8 cellular contexts compared by ENCODE assay signal in genomic region chr3:56681963-56682457, GRCh38. TPM values are rescaled to one million over a fixed set of nuclear protein-coding genes. Genes with fewer than 3 reads are reported as not detected.
DNase-seq lines count a peak whose midpoint lies in the region; ATAC-seq and TF ChIP-seq lines count a peak whose summit lies in the region.

No MANE protein-coding gene starts in this region.

- peaks cover 45% of the 10 kb centered on the region for H3K4me1 Mint-ChIP-seq in activated naive CD4-positive, alpha-beta T cell treated with anti-CD3 and anti-CD28 coated beads for 36 hours (ENCODE audit: low read depth)
- H3K4me1 Mint-ChIP-seq in activated naive CD8-positive, alpha-beta T cell treated with anti-CD3 and anti-CD28 coated beads, Interleukin-2, amount 10 ng/mL, durations not matched to agents 7 days and 5 days, result peaks cover 37% of the 10 kb centered on the region

- H3K27ac Mint-ChIP-seq in activated naive CD4-positive, alpha-beta T cell treated with anti-CD3 and anti-CD28 coated beads for 36 hours, result peak overlapping the region; percentile 96
- H3K27ac Mint-ChIP-seq in activated naive CD8-positive, alpha-beta T cell treated with anti-CD3 and anti-CD28 coated beads, Interleukin-2, amount 10 ng/mL, durations not matched to agents 7 days and 5 days, result peak overlapping the region; percentile 99

- POLR2A ChIA-PET in activated naive CD8-positive, alpha-beta T cell treated with anti-CD3 and anti-CD28 coated beads, Interleukin-2, amount 10 ng/mL, durations not matched to agents 7 days and 5 days (lab: Charles Lee), result interaction anchor here (0.6 to 4.4 kb wide), 17 partner anchors 8 to 546 kb away, joined by 3 to 80 read pairs (median 5); partner anchors contain the start of genes APPL1, ARHGEF3 and CCDC66

- H3K4me1 ChIP-seq in left lung, result peaks cover 18 to 41% of the 10 kb centered on the region in 2 donors
- peaks cover 19 to 30% of the 10 kb centered on the region in 2 donors for H3K4me1 ChIP-seq in thyroid gland

- intact Hi-C loops in activated naive CD4-positive, alpha-beta T cell treated with anti-CD3 and anti-CD28 coated beads for 36 hours (cut with micrococcal nuclease), result loop anchor here (1.0 to 5.0 kb wide), 5 partner anchors 13 to 875 kb away; partner anchors contain the start of genes APPL1, CCDC66 and PDE12
- intact Hi-C loops in left lung (cut with DNase I) (no loop called here), thyroid gland (cut with DNase I) (no loop called here)

- no peak for TF ChIP-seq POLR2A in thyroid gland (IDR thresholded peaks at IDR 0.05)

- H3K36me3 Mint-ChIP-seq in activated naive CD4-positive, alpha-beta T cell treated with anti-CD3 and anti-CD28 coated beads for 36 hours (ENCODE audit: low read depth), result peaks cover 39% of the 10 kb centered on the region
- peaks cover 46% of the 10 kb centered on the region for H3K36me3 Mint-ChIP-seq in activated naive CD8-positive, alpha-beta T cell treated with anti-CD3 and anti-CD28 coated beads, Interleukin-2, amount 10 ng/mL, durations not matched to agents 7 days and 5 days

- peak overlapping the region; percentile 98 for H3K4me3 Mint-ChIP-seq in activated naive CD4-positive, alpha-beta T cell treated with anti-CD3 and anti-CD28 coated beads for 36 hours
- H3K4me3 Mint-ChIP-seq in activated naive CD8-positive, alpha-beta T cell treated with anti-CD3 and anti-CD28 coated beads, Interleukin-2, amount 10 ng/mL, durations not matched to agents 7 days and 5 days, result peak overlapping the region; percentile 98

- H3K27me3 ChIP-seq in left lung (no peaks in the 10 kb centered on the region), thyroid gland (no peaks in the 10 kb centered on the region)

- peaks cover 3 to 5% of the 10 kb centered on the region in 2 donors for H3K9me3 ChIP-seq in left lung
- no peaks in the 10 kb centered on the region for H3K9me3 ChIP-seq in thyroid gland

- peak overlapping the region; percentile 99 to 100 for H3K27ac ChIP-seq in left lung
- peak overlapping the region; percentile 99 for H3K27ac ChIP-seq in thyroid gland

- H3K4me3 ChIP-seq in left lung, result peak overlapping the region; percentile 71 to 88
- H3K4me3 ChIP-seq in thyroid gland (replicated peaks in 1 of 3), result peak overlapping the region; percentile 77 to 91 (median 81)

- no peak for ATAC-seq in activated naive CD8-positive, alpha-beta T cell treated with anti-CD3 and anti-CD28 coated beads, Interleukin-2, amount 10 ng/mL, durations not matched to agents 7 days and 5 days (ENCODE audit: low read depth)
- ATAC-seq in left lung (no peak), HG03378 (IDR thresholded peaks at IDR 0.05; ENCODE audit: unreplicated experiment) (no peak)

- no peak for DNase-seq in activated naive CD4-positive, alpha-beta T cell treated with anti-CD3 and anti-CD28 coated beads for 36 hours
- DNase-seq in activated naive CD4-positive, alpha-beta T cell treated with Interleukin-2 at 50 U/mL for 16 hours, result no peak
- DNase-seq in activated naive CD8-positive, alpha-beta T cell treated with anti-CD3 and anti-CD28 coated beads, Interleukin-2, amount 10 ng/mL, durations not matched to agents 7 days and 5 days, result no peak
- DNase-seq in left lung (no peak), thyroid gland (no peak), 8988T (no peak), anterior cingulate cortex (lab: John Stamatoyannopoulos, UW) (no peak)

- WGBS in thyroid gland, 2 donors, result 17 to 20% methylated on average over 8 to 10 of the region's 10 CpGs

- CTCF ChIA-PET in activated naive CD4-positive, alpha-beta T cell treated with anti-CD3 and anti-CD28 coated beads for 36 hours (lab: Charles Lee), result interaction anchor here (0.5 to 1.7 kb wide), 2 partner anchors 45 to 117 kb away, joined by 3 to 8 read pairs; no protein-coding TSS in a partner anchor

- no peak for TF ChIP-seq CTCF in left lung (IDR thresholded peaks at IDR 0.05)
- TF ChIP-seq CTCF in thyroid gland (IDR thresholded peaks at IDR 0.05), result no peak

- no peaks in the 10 kb centered on the region for H3K27me3 Mint-ChIP-seq in activated naive CD4-positive, alpha-beta T cell treated with anti-CD3 and anti-CD28 coated beads for 36 hours (ENCODE audit: low read depth)
- H3K27me3 Mint-ChIP-seq in activated naive CD8-positive, alpha-beta T cell treated with anti-CD3 and anti-CD28 coated beads, Interleukin-2, amount 10 ng/mL, durations not matched to agents 7 days and 5 days, result no peaks in the 10 kb centered on the region

- peaks cover 0 to 3% of the 10 kb centered on the region in 2 donors for H3K36me3 ChIP-seq in left lung
- H3K36me3 ChIP-seq in thyroid gland, result no peaks in the 10 kb centered on the region

- H3K9me3 Mint-ChIP-seq in activated naive CD4-positive, alpha-beta T cell treated with anti-CD3 and anti-CD28 coated beads for 36 hours, result peaks cover 8% of the 10 kb centered on the region
- H3K9me3 Mint-ChIP-seq in activated naive CD8-positive, alpha-beta T cell treated with anti-CD3 and anti-CD28 coated beads, Interleukin-2, amount 10 ng/mL, durations not matched to agents 7 days and 5 days, result peaks cover 2% of the 10 kb centered on the region

RNA-seq across cellular contexts. Expression of gene TASOR, which starts 1.1 kb away (rescaled TPM):
- 10 to 100 TPM; 39.3 to 39.8 TPM for total RNA-seq in activated naive CD4-positive, alpha-beta T cell treated with anti-CD3 and anti-CD28 coated beads for 36 hours
- total RNA-seq in activated naive CD8-positive, alpha-beta T cell treated with anti-CD3 and anti-CD28 coated beads, Interleukin-2, amount 10 ng/mL, durations not matched to agents 7 days and 5 days, result 10 to 100 TPM; 79.1 to 87.1 TPM
- total RNA-seq in left lung (10 to 100 TPM; 61.8 to 70.1 TPM), thyroid gland (100 to 1,000 TPM in 3 of 4 donors, 10 to 100 TPM in 1; 93.7 to 129 (median 103) TPM)
